Comparison of ENCODE assay signal across 15 cellular contexts in the genomic region with DNA sequence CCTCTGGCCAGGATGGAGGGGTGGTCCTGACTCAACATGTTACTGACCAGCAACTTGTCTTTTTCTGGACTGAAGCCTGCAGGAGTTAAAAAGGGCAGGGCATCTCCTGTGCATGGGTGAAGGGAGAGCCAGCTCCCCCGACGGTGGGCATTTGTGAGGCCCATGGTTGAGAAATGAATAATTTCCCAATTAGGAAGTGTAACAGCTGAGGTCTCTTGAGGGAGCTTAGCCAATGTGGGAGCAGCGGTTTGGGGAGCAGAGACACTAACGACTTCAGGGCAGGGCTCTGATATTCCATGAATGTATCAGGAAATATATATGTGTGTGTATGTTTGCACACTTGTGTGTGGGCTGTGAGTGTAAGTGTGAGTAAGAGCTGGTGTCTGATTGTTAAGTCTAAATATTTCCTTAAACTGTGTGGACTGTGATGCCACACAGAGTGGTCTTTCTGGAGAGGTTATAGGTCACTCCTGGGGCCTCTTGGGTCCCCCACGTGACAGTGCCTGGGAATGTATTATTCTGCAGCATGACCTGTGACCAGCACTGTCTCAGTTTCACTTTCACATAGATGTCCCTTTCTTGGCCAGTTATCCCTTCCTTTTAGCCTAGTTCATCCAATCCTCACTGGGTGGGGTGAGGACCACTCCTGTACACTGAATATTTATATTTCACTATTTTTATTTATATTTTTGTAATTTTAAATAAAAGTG. TPM values are rescaled to one million over a fixed set of nuclear protein-coding genes. Genes with fewer than 3 reads are reported as not detected.
A peak's percentile ranks its signal among the peaks of the same experiment; 100 is the strongest.
DNase-seq lines count a peak whose midpoint lies in the region; ATAC-seq and TF ChIP-seq lines count a peak whose summit lies in the region.
"Had no signal": no experiment of that assay in that cellular context is flagged by ENCODE, and none has a peak within 500 bp of the region (broad histone marks: within the 10 kb centered on the region; RNA-seq: fewer than 3 reads in every experiment).

No MANE protein-coding gene starts in this region.

- H3K4me1 ChIP-seq in adipocyte (ENCODE audit: control insufficient read depth, insufficient read depth, low read length) = peaks cover 24% of the 10 kb centered on the region
- H3K4me1 ChIP-seq in tibial nerve = peaks cover 0 to 35% (median 8%) of the 10 kb centered on the region in 4 donors
- H3K4me1 ChIP-seq: testis had no signal

- TF ChIP-seq POLR2A in tibial nerve (IDR thresholded peaks at IDR 0.05) = no peak
- no peak for TF ChIP-seq POLR2A in erythroblast (IDR thresholded peaks at IDR 0.05; ENCODE audit: low read length)

- H3K27ac ChIP-seq in tibial nerve = peak overlapping the region in 3 of 4 donors; percentile 27 to 49 (median 34)
- H3K27ac ChIP-seq: testis had no signal

- no peak overlapping the region for H3K4me3 Mint-ChIP-seq in activated CD8-positive, alpha-beta T cell treated with anti-CD3 and anti-CD28 coated beads, Interleukin-2, amount 10 ng/mL, durations not matched to agents 7 days and 5 days
- H3K4me3 Mint-ChIP-seq in activated CD8-positive, alpha-beta T cell treated with anti-CD3 and anti-CD28 coated beads for 36 hours = no peak overlapping the region
- no peak overlapping the region for H3K4me3 Mint-ChIP-seq in activated CD4-positive, alpha-beta memory T cell treated with anti-CD3 and anti-CD28 coated beads for 36 hours
- H3K4me3 Mint-ChIP-seq: activated CD4-positive, alpha-beta T cell treated with anti-CD3 and anti-CD28 coated beads, Interleukin-2, amount 10 ng/mL, durations not matched to agents 24 days and 14 days had no signal

- H3K27me3 Mint-ChIP-seq in activated CD8-positive, alpha-beta T cell treated with anti-CD3 and anti-CD28 coated beads, Interleukin-2, amount 10 ng/mL, durations not matched to agents 7 days and 5 days (ENCODE audit: low read depth) = peaks cover 26% of the 10 kb centered on the region
- peaks cover 42% of the 10 kb centered on the region for H3K27me3 Mint-ChIP-seq in activated CD8-positive, alpha-beta T cell treated with anti-CD3 and anti-CD28 coated beads for 36 hours
- H3K27me3 Mint-ChIP-seq in activated CD4-positive, alpha-beta memory T cell treated with anti-CD3 and anti-CD28 coated beads for 36 hours = peaks cover 19% of the 10 kb centered on the region

- peaks cover 9% of the 10 kb centered on the region for H3K36me3 ChIP-seq in adipocyte (ENCODE audit: control insufficient read depth, insufficient read depth, low read length, severe bottlenecking)
- H3K36me3 ChIP-seq in tibial nerve = no peaks in the 10 kb centered on the region

- intact Hi-C loops in activated CD8-positive, alpha-beta T cell treated with anti-CD3 and anti-CD28 coated beads for 36 hours (cut with micrococcal nuclease) = no loop called here
- intact Hi-C loops in activated CD4-positive, alpha-beta memory T cell treated with anti-CD3 and anti-CD28 coated beads for 36 hours (cut with micrococcal nuclease) = no loop called here

- peak; percentile 31 for ATAC-seq in activated CD8-positive, alpha-beta T cell treated with anti-CD3 and anti-CD28 coated beads, Interleukin-2, amount 10 ng/mL, durations not matched to agents 7 days and 5 days
- no peak for ATAC-seq in activated CD8-positive, alpha-beta T cell treated with anti-CD3 and anti-CD28 coated beads for 36 hours
- peak; percentile 76 for ATAC-seq in left lobe of liver

- DNase-seq in activated CD8-positive, alpha-beta T cell treated with anti-CD3 and anti-CD28 coated beads, Interleukin-2, amount 10 ng/mL, durations not matched to agents 7 days and 5 days = no peak
- DNase-seq in activated CD8-positive, alpha-beta T cell treated with anti-CD3 and anti-CD28 coated beads for 36 hours = no peak
- DNase-seq in adipocyte (ENCODE audit: low read depth) = no peak
- no peak for DNase-seq in left lobe of liver (ENCODE audit: low spot score)
- DNase-seq in tibial nerve (ENCODE audit: low spot score in 2 of 2) = no peak
- no peak for DNase-seq in stimulated activated CD4-positive, alpha-beta T cell treated with anti-CD3 and anti-CD28 coated beads, Interleukin-15, amount 100 ng/mL, for 24 hours
- no peak for DNase-seq in activated CD4-positive, alpha-beta memory T cell treated with anti-CD3 and anti-CD28 coated beads for 36 hours
- no peak for DNase-seq in erythroblast (lab: John Stamatoyannopoulos, UW)
- DNase-seq: activated CD4-positive, alpha-beta T cell treated with anti-CD3 and anti-CD28 coated beads, Interleukin-2, amount 10 ng/mL, durations not matched to agents 24 days and 14 days; activated naive CD4-positive, alpha-beta T cell; left cardiac atrium; NCI-H1105; NCI-H526 treated with DMSO at 0.1 percent for 48 hours; SW 1271; testis had no signal

- no peak for TF ChIP-seq EP300 in tibial nerve (IDR thresholded peaks at IDR 0.05)

- H3K4me3 ChIP-seq in adipocyte (ENCODE audit: low read length) (peak overlapping the region; percentile 2), tibial nerve (no peak overlapping the region)
- H3K4me3 ChIP-seq: testis had no signal

- WGBS in tibial nerve, 2 donors = 20 to 37% methylated on average over 5 of the region's 5 CpGs

- H3K9ac ChIP-seq in adipocyte (ENCODE audit: low read length) = no peak overlapping the region

- no peaks in the 10 kb centered on the region for H3K27me3 ChIP-seq in adipocyte (replicated peaks; ENCODE audit: control insufficient read depth, insufficient read depth, low read length)
- peaks cover 0 to 5% of the 10 kb centered on the region in 2 donors for H3K27me3 ChIP-seq in tibial nerve
- H3K27me3 ChIP-seq: testis had no signal

- no peak overlapping the region for H3K27ac Mint-ChIP-seq in activated CD8-positive, alpha-beta T cell treated with anti-CD3 and anti-CD28 coated beads, Interleukin-2, amount 10 ng/mL, durations not matched to agents 7 days and 5 days
- no peak overlapping the region for H3K27ac Mint-ChIP-seq in activated CD8-positive, alpha-beta T cell treated with anti-CD3 and anti-CD28 coated beads for 36 hours
- no peak overlapping the region for H3K27ac Mint-ChIP-seq in activated CD4-positive, alpha-beta memory T cell treated with anti-CD3 and anti-CD28 coated beads for 36 hours
- H3K27ac Mint-ChIP-seq: activated CD4-positive, alpha-beta T cell treated with anti-CD3 and anti-CD28 coated beads, Interleukin-2, amount 10 ng/mL, durations not matched to agents 24 days and 14 days had no signal

- peaks cover 29% of the 10 kb centered on the region for H3K4me1 Mint-ChIP-seq in activated CD8-positive, alpha-beta T cell treated with anti-CD3 and anti-CD28 coated beads, Interleukin-2, amount 10 ng/mL, durations not matched to agents 7 days and 5 days (ENCODE audit: low read depth)
- H3K4me1 Mint-ChIP-seq in activated CD8-positive, alpha-beta T cell treated with anti-CD3 and anti-CD28 coated beads for 36 hours (ENCODE audit: low read depth) = peaks cover 12% of the 10 kb centered on the region
- H3K4me1 Mint-ChIP-seq in activated CD4-positive, alpha-beta memory T cell treated with anti-CD3 and anti-CD28 coated beads for 36 hours (ENCODE audit: low read depth) = peaks cover 15% of the 10 kb centered on the region

- no peak for TF ChIP-seq CTCF in activated CD8-positive, alpha-beta T cell treated with anti-CD3 and anti-CD28 coated beads for 36 hours (IDR thresholded peaks at IDR 0.05)
- no peak for TF ChIP-seq CTCF in tibial nerve (IDR thresholded peaks at IDR 0.05)

- POLR2A ChIA-PET in activated CD8-positive, alpha-beta T cell treated with anti-CD3 and anti-CD28 coated beads, Interleukin-2, amount 10 ng/mL, durations not matched to agents 7 days and 5 days (lab: Charles Lee) = interaction anchor here (0.8 kb wide), 1 partner anchor 10 kb away, joined by 3 read pairs; no protein-coding TSS in a partner anchor
- POLR2A ChIA-PET in activated CD8-positive, alpha-beta T cell treated with anti-CD3 and anti-CD28 coated beads for 36 hours (lab: Charles Lee) = interaction anchor here (0.7 to 0.8 kb wide), 2 partner anchors 18 to 31 kb away, joined by 3 read pairs; no protein-coding TSS in a partner anchor
- POLR2A ChIA-PET in activated CD4-positive, alpha-beta memory T cell treated with anti-CD3 and anti-CD28 coated beads for 36 hours (lab: Charles Lee) = no interaction called here

- CTCF ChIA-PET in activated CD8-positive, alpha-beta T cell treated with anti-CD3 and anti-CD28 coated beads, Interleukin-2, amount 10 ng/mL, durations not matched to agents 7 days and 5 days (lab: Charles Lee) = interaction anchor here (1.1 to 1.5 kb wide), 2 partner anchors 24 to 164 kb away, joined by 3 to 6 read pairs; no protein-coding TSS in a partner anchor
- CTCF ChIA-PET in activated CD8-positive, alpha-beta T cell treated with anti-CD3 and anti-CD28 coated beads for 36 hours (lab: Charles Lee) = interaction anchor here (0.8 to 6.4 kb wide), 5 partner anchors 18 to 67 kb away, joined by 3 to 36 read pairs (median 3); no protein-coding TSS in a partner anchor
- CTCF ChIA-PET in activated CD4-positive, alpha-beta memory T cell treated with anti-CD3 and anti-CD28 coated beads for 36 hours (lab: Charles Lee) = interaction anchor here (0.6 to 5.1 kb wide), 3 partner anchors 23 to 34 kb away, joined by 3 to 20 read pairs (median 8); no protein-coding TSS in a partner anchor

- H3K36me3 Mint-ChIP-seq in activated CD8-positive, alpha-beta T cell treated with anti-CD3 and anti-CD28 coated beads, Interleukin-2, amount 10 ng/mL, durations not matched to agents 7 days and 5 days (ENCODE audit: low read depth) = peaks cover 33% of the 10 kb centered on the region
- no peaks in the 10 kb centered on the region for H3K36me3 Mint-ChIP-seq in activated CD8-positive, alpha-beta T cell treated with anti-CD3 and anti-CD28 coated beads for 36 hours (ENCODE audit: low read depth)
- H3K36me3 Mint-ChIP-seq in activated CD4-positive, alpha-beta memory T cell treated with anti-CD3 and anti-CD28 coated beads for 36 hours = peaks cover 10% of the 10 kb centered on the region

- H3K9me3 ChIP-seq in adipocyte (ENCODE audit: control insufficient read depth, low read length) = peaks cover 10% of the 10 kb centered on the region
- no peaks in the 10 kb centered on the region for H3K9me3 ChIP-seq in tibial nerve
- H3K9me3 ChIP-seq: testis had no signal

- no peaks in the 10 kb centered on the region for H3K9me3 Mint-ChIP-seq in activated CD8-positive, alpha-beta T cell treated with anti-CD3 and anti-CD28 coated beads, Interleukin-2, amount 10 ng/mL, durations not matched to agents 7 days and 5 days (ENCODE audit: insufficient read depth)
- peaks cover 6% of the 10 kb centered on the region for H3K9me3 Mint-ChIP-seq in activated CD8-positive, alpha-beta T cell treated with anti-CD3 and anti-CD28 coated beads for 36 hours
- H3K9me3 Mint-ChIP-seq in activated CD4-positive, alpha-beta memory T cell treated with anti-CD3 and anti-CD28 coated beads for 36 hours = peaks cover 6% of the 10 kb centered on the region
- H3K9me3 Mint-ChIP-seq: activated CD4-positive, alpha-beta T cell treated with anti-CD3 and anti-CD28 coated beads, Interleukin-2, amount 10 ng/mL, durations not matched to agents 24 days and 14 days had no signal

RNA-seq across cellular contexts. Expression of a gene that starts 6.0 kb away (rescaled TPM):
- total RNA-seq in activated CD8-positive, alpha-beta T cell treated with anti-CD3 and anti-CD28 coated beads, Interleukin-2, amount 10 ng/mL, durations not matched to agents 7 days and 5 days = 1 to 10 TPM; 1.1 to 1.6 TPM
- under 1 TPM; 0.41 to 0.47 TPM for total RNA-seq in activated CD8-positive, alpha-beta T cell treated with anti-CD3 and anti-CD28 coated beads for 36 hours
- total RNA-seq in left lobe of liver (0.50 TPM), tibial nerve (1 to 10 TPM; 2.5 to 7.8 (median 3.5) TPM)
- total RNA-seq in activated CD4-positive, alpha-beta memory T cell treated with anti-CD3 and anti-CD28 coated beads for 36 hours = under 1 TPM; 0.45 to 0.73 TPM

RNA-seq across cellular contexts. Expression of a gene that starts 42.6 kb away (rescaled TPM):
- 10 to 100 TPM; 43.2 to 48.4 TPM for total RNA-seq in activated CD8-positive, alpha-beta T cell treated with anti-CD3 and anti-CD28 coated beads, Interleukin-2, amount 10 ng/mL, durations not matched to agents 7 days and 5 days
- 10 to 100 TPM; 17.8 to 18.5 TPM for total RNA-seq in activated CD8-positive, alpha-beta T cell treated with anti-CD3 and anti-CD28 coated beads for 36 hours
- 11.1 TPM for total RNA-seq in left lobe of liver
- total RNA-seq in tibial nerve = 10 to 100 TPM; 26.4 to 43.5 (median 35.1) TPM
- 10 to 100 TPM; 20.8 to 21.5 TPM for total RNA-seq in activated CD4-positive, alpha-beta memory T cell treated with anti-CD3 and anti-CD28 coated beads for 36 hours
